In genomic region chr11:118785362-118785761, GRCh38 we compare ENCODE assay signal across 1 cellular context.
TF ChIP-seq lines count a peak whose summit lies in the region.

No MANE protein-coding gene starts in this region.

TF ChIP-seq in WTC11, 78 proteins besides CTCF, POLR2A, EP300 and RAD21 (continued from another document):
- TF ChIP-seq IRF1 (CRISPR knock-in tag; IDR thresholded peaks at IDR 0.05) (no peak), RELA (CRISPR knock-in tag; IDR thresholded peaks at IDR 0.05; ENCODE audit: borderline replicate concordance) (no peak), JAZF1 (CRISPR knock-in tag; IDR thresholded peaks at IDR 0.05) (no peak), GRHL2 (CRISPR knock-in tag; IDR thresholded peaks at IDR 0.05; ENCODE audit: insufficient replicate concordance, severe bottlenecking) (no peak), MLX (CRISPR knock-in tag; IDR thresholded peaks at IDR 0.05) (no peak), NFATC4 (CRISPR knock-in tag; IDR thresholded peaks at IDR 0.05) (no peak), ATF1 (CRISPR knock-in tag; IDR thresholded peaks at IDR 0.05) (no peak)
- TF ChIP-seq, protein P1, sequence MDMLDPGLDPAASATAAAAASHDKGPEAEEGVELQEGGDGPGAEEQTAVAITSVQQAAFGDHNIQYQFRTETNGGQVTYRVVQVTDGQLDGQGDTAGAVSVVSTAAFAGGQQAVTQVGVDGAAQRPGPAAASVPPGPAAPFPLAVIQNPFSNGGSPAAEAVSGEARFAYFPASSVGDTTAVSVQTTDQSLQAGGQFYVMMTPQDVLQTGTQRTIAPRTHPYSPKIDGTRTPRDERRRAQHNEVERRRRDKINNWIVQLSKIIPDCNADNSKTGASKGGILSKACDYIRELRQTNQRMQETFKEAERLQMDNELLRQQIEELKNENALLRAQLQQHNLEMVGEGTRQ (CRISPR knock-in tag; IDR thresholded peaks at IDR 0.05): no peak
